In the genomic region with DNA sequence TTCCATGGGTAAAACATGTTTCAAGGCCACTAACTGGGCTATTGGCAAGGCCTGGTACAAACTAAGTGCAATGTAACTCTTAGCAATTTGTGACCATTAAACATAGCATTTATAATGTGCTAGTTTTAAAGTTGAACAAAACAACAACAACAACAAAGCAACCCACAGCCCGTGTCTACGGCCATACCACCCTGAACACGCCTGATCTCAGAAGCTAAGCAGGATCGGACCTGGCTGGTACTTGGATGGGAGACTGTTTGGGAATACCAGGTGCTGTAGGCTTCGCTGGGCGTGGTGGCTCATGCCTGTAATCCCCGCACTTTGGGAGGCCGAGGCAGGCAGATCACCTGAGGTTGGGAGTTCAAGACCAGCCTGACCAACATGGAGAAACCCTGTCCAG, we compare ENCODE assay signal across 34 cellular contexts.
"Had no signal": no experiment of that assay in that cellular context is flagged by ENCODE, and none has a peak within 500 bp of the region (broad histone marks: within the 10 kb centered on the region; RNA-seq: fewer than 3 reads in every experiment).

No MANE protein-coding gene starts in this region.

- H3K9me3 Mint-ChIP-seq: activated CD8-positive, alpha-beta T cell treated with anti-CD3 and anti-CD28 coated beads for 36 hours; activated naive CD4-positive, alpha-beta T cell treated with anti-CD3 and anti-CD28 coated beads, Interleukin-2, amount 50 U/mL, for 24 hours; activated naive CD8-positive, alpha-beta T cell treated with anti-CD3 and anti-CD28 coated beads for 36 hours; activated naive CD8-positive, alpha-beta T cell treated with anti-CD3 and anti-CD28 coated beads, Interleukin-2, amount 50 U/mL, for 24 hours; activated T-helper 17 cell treated with anti-CD3 and anti-CD28 coated beads, Interleukin-2, amount 50 U/mL, for 72 hours; effector memory CD8-positive, alpha-beta T cell; T-cell; T-helper 1 cell treated with Interleukin-12 subunit alpha and Interleukin-12 subunit beta and Interleukin-4 antibody, amounts not matched to agents 30 μg/mL and 1 μg/mL, for 36 hours; T-helper 2 cell treated with Interferon-gamma antibody and Interleukin-4, amounts not matched to agents 5 μg/mL and 100 μg/mL, for 36 hours had no signal

- H3K27me3 ChIP-seq: body of pancreas, esophagus squamous epithelium, gastroesophageal sphincter, heart right ventricle, hepatocyte had no signal

- H3K36me3 Mint-ChIP-seq: activated CD8-positive, alpha-beta memory T cell treated with anti-CD3 and anti-CD28 coated beads, Interleukin-2, amount 10 ng/mL, durations not matched to agents 7 days and 5 days; activated naive CD4-positive, alpha-beta T cell treated with anti-CD3 and anti-CD28 coated beads, Interleukin-2, amount 50 U/mL, for 24 hours; activated naive CD8-positive, alpha-beta T cell treated with anti-CD3 and anti-CD28 coated beads for 36 hours; T-cell had no signal

- FAIRE-seq: colon, endometrium, endothelial cell of umbilical vein had no signal

- H3K9me3 ChIP-seq: body of pancreas, esophagus squamous epithelium, gastroesophageal sphincter, heart right ventricle had no signal

- H3K4me3 Mint-ChIP-seq: activated CD8-positive, alpha-beta memory T cell treated with anti-CD3 and anti-CD28 coated beads, Interleukin-2, amount 10 ng/mL, durations not matched to agents 7 days and 5 days; activated CD8-positive, alpha-beta T cell treated with anti-CD3 and anti-CD28 coated beads for 36 hours; activated naive CD4-positive, alpha-beta T cell treated with anti-CD3 and anti-CD28 coated beads, Interleukin-2, amount 50 U/mL, for 24 hours; activated naive CD8-positive, alpha-beta T cell treated with anti-CD3 and anti-CD28 coated beads for 36 hours; activated naive CD8-positive, alpha-beta T cell treated with anti-CD3 and anti-CD28 coated beads, Interleukin-2, amount 50 U/mL, for 24 hours; activated T-helper 17 cell treated with anti-CD3 and anti-CD28 coated beads, Interleukin-2, amount 50 U/mL, for 72 hours; effector memory CD8-positive, alpha-beta T cell; T-cell; T-helper 1 cell treated with Interleukin-12 subunit alpha and Interleukin-12 subunit beta and Interleukin-4 antibody, amounts not matched to agents 30 μg/mL and 1 μg/mL, for 36 hours; T-helper 2 cell treated with Interferon-gamma antibody and Interleukin-4, amounts not matched to agents 5 μg/mL and 100 μg/mL, for 36 hours had no signal

- H3K4me2 ChIP-seq: hepatocyte had no signal

- H2AFZ ChIP-seq: hepatocyte had no signal

- H3K27me3 Mint-ChIP-seq: activated CD8-positive, alpha-beta memory T cell treated with anti-CD3 and anti-CD28 coated beads, Interleukin-2, amount 10 ng/mL, durations not matched to agents 7 days and 5 days; activated CD8-positive, alpha-beta T cell treated with anti-CD3 and anti-CD28 coated beads for 36 hours; activated naive CD4-positive, alpha-beta T cell treated with anti-CD3 and anti-CD28 coated beads, Interleukin-2, amount 50 U/mL, for 24 hours; activated naive CD8-positive, alpha-beta T cell treated with anti-CD3 and anti-CD28 coated beads for 36 hours; activated naive CD8-positive, alpha-beta T cell treated with anti-CD3 and anti-CD28 coated beads, Interleukin-2, amount 50 U/mL, for 24 hours; activated T-helper 17 cell treated with anti-CD3 and anti-CD28 coated beads, Interleukin-2, amount 50 U/mL, for 72 hours; effector memory CD8-positive, alpha-beta T cell; T-cell had no signal

- H3K27ac ChIP-seq: epithelial cell of prostate, esophagus squamous epithelium, gastroesophageal sphincter, heart right ventricle, hepatocyte had no signal

- H3K4me1 Mint-ChIP-seq: activated CD8-positive, alpha-beta memory T cell treated with anti-CD3 and anti-CD28 coated beads, Interleukin-2, amount 10 ng/mL, durations not matched to agents 7 days and 5 days; activated naive CD8-positive, alpha-beta T cell treated with anti-CD3 and anti-CD28 coated beads, Interleukin-2, amount 50 U/mL, for 24 hours; activated T-helper 17 cell treated with anti-CD3 and anti-CD28 coated beads, Interleukin-2, amount 50 U/mL, for 72 hours had no signal

- H3K27ac Mint-ChIP-seq: activated CD8-positive, alpha-beta memory T cell treated with anti-CD3 and anti-CD28 coated beads, Interleukin-2, amount 10 ng/mL, durations not matched to agents 7 days and 5 days; activated CD8-positive, alpha-beta T cell treated with anti-CD3 and anti-CD28 coated beads for 36 hours; activated naive CD4-positive, alpha-beta T cell treated with anti-CD3 and anti-CD28 coated beads, Interleukin-2, amount 50 U/mL, for 24 hours; activated naive CD8-positive, alpha-beta T cell treated with anti-CD3 and anti-CD28 coated beads for 36 hours; activated naive CD8-positive, alpha-beta T cell treated with anti-CD3 and anti-CD28 coated beads, Interleukin-2, amount 50 U/mL, for 24 hours; activated T-helper 17 cell treated with anti-CD3 and anti-CD28 coated beads, Interleukin-2, amount 50 U/mL, for 72 hours; effector memory CD8-positive, alpha-beta T cell; T-cell; T-helper 1 cell treated with Interleukin-12 subunit alpha and Interleukin-12 subunit beta and Interleukin-4 antibody, amounts not matched to agents 30 μg/mL and 1 μg/mL, for 36 hours; T-helper 2 cell treated with Interferon-gamma antibody and Interleukin-4, amounts not matched to agents 5 μg/mL and 100 μg/mL, for 36 hours had no signal

- H3K4me3 ChIP-seq: body of pancreas, esophagus squamous epithelium, gastroesophageal sphincter, heart right ventricle, hepatocyte had no signal

- ATAC-seq: activated CD8-positive, alpha-beta memory T cell treated with anti-CD3 and anti-CD28 coated beads, Interleukin-2, amount 10 ng/mL, durations not matched to agents 7 days and 5 days; activated CD8-positive, alpha-beta T cell treated with anti-CD3 and anti-CD28 coated beads for 36 hours; activated naive CD8-positive, alpha-beta T cell treated with anti-CD3 and anti-CD28 coated beads, Interleukin-2, amount 50 U/mL, for 24 hours; activated T-helper 17 cell treated with anti-CD3 and anti-CD28 coated beads, Interleukin-2, amount 50 U/mL, for 72 hours; body of pancreas; effector memory CD8-positive, alpha-beta T cell; gastroesophageal sphincter; heart right ventricle; T-cell had no signal

- H3K4me1 ChIP-seq: esophagus squamous epithelium, gastroesophageal sphincter had no signal

- H3K79me2 ChIP-seq: hepatocyte had no signal

- H3K36me3 ChIP-seq: esophagus squamous epithelium, gastroesophageal sphincter, heart right ventricle had no signal

- DNase-seq: activated CD4-positive, alpha-beta T cell treated with anti-CD3 and anti-CD28 coated beads for 48 hours; activated CD4-positive, alpha-beta T cell treated with anti-CD3 and anti-CD28 coated beads, Interleukin-2, amount 50 U/mL, for 1 hour; activated CD4-positive, alpha-beta T cell treated with anti-CD3 and anti-CD28 coated beads, Interleukin-2, amount 50 U/mL, for 48 hours; activated CD8-positive, alpha-beta memory T cell treated with anti-CD3 and anti-CD28 coated beads, Interleukin-2, amount 10 ng/mL, durations not matched to agents 7 days and 5 days; activated CD8-positive, alpha-beta memory T cell treated with anti-CD3 and anti-CD28 coated beads, Interleukin-2, amount 50 U/mL, for 4 hours; activated CD8-positive, alpha-beta T cell treated with anti-CD3 and anti-CD28 coated beads for 36 hours; activated effector memory CD4-positive, alpha-beta T cell treated with Interleukin-2 at 50 U/mL for 16 hours; activated gamma-delta T cell treated with Interleukin-2 at 50 U/mL for 16 hours; activated naive CD4-positive, alpha-beta T cell treated with Interleukin-2 at 50 U/mL for 16 hours; activated naive CD8-positive, alpha-beta T cell treated with anti-CD3 and anti-CD28 coated beads for 36 hours; activated naive CD8-positive, alpha-beta T cell treated with anti-CD3 and anti-CD28 coated beads, Interleukin-2, amount 50 U/mL, for 24 hours; activated T-cell treated with anti-CD3 and anti-CD28 coated beads, Interleukin-2, amount 50 U/mL, for 1 hour; anterior cingulate cortex; body of pancreas; caudate nucleus; cortex of kidney; dermis blood vessel endothelial cell; effector CD4-positive, alpha-beta T cell; effector memory CD8-positive, alpha-beta T cell; esophagus squamous epithelium; foreskin melanocyte; heart right ventricle; T-cell; T1000 had no signal
